17 cellular contexts compared by ENCODE assay signal in the genomic region with DNA sequence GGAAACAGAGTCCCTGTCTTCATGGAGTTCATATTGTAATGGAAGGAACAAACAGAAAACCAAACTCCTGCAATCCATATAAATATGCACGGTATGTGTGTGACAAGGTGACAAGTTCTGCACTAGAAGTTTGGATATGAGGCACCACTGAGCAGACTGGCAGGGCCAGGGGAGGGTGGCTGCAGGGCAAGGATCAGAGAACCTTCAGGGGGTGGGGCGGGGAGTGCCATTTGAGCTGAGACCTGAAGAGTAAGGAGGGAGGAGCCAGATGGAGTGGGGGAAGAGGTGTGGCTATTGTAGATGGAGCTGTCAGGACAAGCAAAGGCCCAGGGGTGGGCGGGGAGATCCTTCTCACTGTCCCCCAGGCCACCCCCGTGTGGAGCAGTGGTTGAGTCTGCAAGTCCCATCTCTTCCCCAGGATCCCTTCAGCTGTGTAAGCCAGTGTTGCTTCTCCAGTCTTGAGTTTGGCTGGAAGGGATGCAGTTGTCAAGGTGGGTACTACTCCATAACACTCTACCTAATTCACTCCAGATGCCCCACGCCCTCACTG.
"Had no signal": no experiment of that assay in that cellular context is flagged by ENCODE, and none has a peak within 500 bp of the region (broad histone marks: within the 10 kb centered on the region; RNA-seq: fewer than 3 reads in every experiment).

No MANE protein-coding gene starts in this region.

- FAIRE-seq: pancreas, TTC549 had no signal

- H3K27me3 ChIP-seq: brain microvascular endothelial cell, pancreas, sigmoid colon, thyroid gland had no signal

- H3K27me3 Mint-ChIP-seq: activated CD4-positive, alpha-beta T cell treated with anti-CD3 and anti-CD28 coated beads, Interleukin-2, amount 10 ng/mL, durations not matched to agents 24 days and 14 days; central memory CD8-positive, alpha-beta T cell had no signal

- H3K4me1 Mint-ChIP-seq: activated CD4-positive, alpha-beta T cell treated with anti-CD3 and anti-CD28 coated beads, Interleukin-2, amount 10 ng/mL, durations not matched to agents 24 days and 14 days; central memory CD8-positive, alpha-beta T cell; natural killer cell had no signal

- H3K36me3 Mint-ChIP-seq: natural killer cell had no signal

- H3K27ac ChIP-seq: brain microvascular endothelial cell, lower lobe of right lung, pancreas, sigmoid colon, thyroid gland had no signal

- DNase-seq: activated CD4-positive, alpha-beta T cell treated with anti-CD3 and anti-CD28 coated beads, Interleukin-2, amount 10 ng/mL, durations not matched to agents 24 days and 14 days; activated effector memory CD4-positive, alpha-beta T cell treated with anti-CD3 and anti-CD28 coated beads, Interleukin-2, amount 50 U/mL, for 16 hours; activated naive CD4-positive, alpha-beta T cell treated with anti-CD3 and anti-CD28 coated beads, Interleukin-2, amount 50 U/mL, for 16 hours; activated T-cell treated with anti-CD3 and anti-CD28 coated beads, Interleukin-2, amount 50 U/mL, for 72 hours; aorta; brain microvascular endothelial cell; cortex of kidney; islet precursor cell; lower lobe of right lung; natural killer cell; pancreas; sigmoid colon; stimulated activated naive CD4-positive, alpha-beta T cell; thyroid gland had no signal

- H3K27ac Mint-ChIP-seq: activated CD4-positive, alpha-beta T cell treated with anti-CD3 and anti-CD28 coated beads, Interleukin-2, amount 10 ng/mL, durations not matched to agents 24 days and 14 days; activated T-cell treated with anti-CD3 and anti-CD28 coated beads, Interleukin-2, amount 50 U/mL, for 72 hours; natural killer cell had no signal

- ATAC-seq: activated T-cell treated with anti-CD3 and anti-CD28 coated beads, Interleukin-2, amount 50 U/mL, for 72 hours; esophagus mucosa; lower lobe of right lung; natural killer cell; pancreas had no signal

- H3K4me3 ChIP-seq: lower lobe of right lung, pancreas, sigmoid colon, thyroid gland had no signal

- H3K36me3 ChIP-seq: pancreas had no signal

- H3K4me1 ChIP-seq: pancreas, thyroid gland had no signal

- H3K4me3 Mint-ChIP-seq: activated CD4-positive, alpha-beta T cell treated with anti-CD3 and anti-CD28 coated beads, Interleukin-2, amount 10 ng/mL, durations not matched to agents 24 days and 14 days; activated T-cell treated with anti-CD3 and anti-CD28 coated beads, Interleukin-2, amount 50 U/mL, for 72 hours; central memory CD8-positive, alpha-beta T cell; natural killer cell had no signal

- H3K9me3 Mint-ChIP-seq: activated CD4-positive, alpha-beta T cell treated with anti-CD3 and anti-CD28 coated beads, Interleukin-2, amount 10 ng/mL, durations not matched to agents 24 days and 14 days; activated T-cell treated with anti-CD3 and anti-CD28 coated beads, Interleukin-2, amount 50 U/mL, for 72 hours; central memory CD8-positive, alpha-beta T cell; natural killer cell had no signal

- H3K9me3 ChIP-seq: lower lobe of right lung, pancreas, sigmoid colon, thyroid gland had no signal
